1 cellular context compared by ENCODE assay signal in genomic region chr11:18749681-18750319, GRCh38.
TF ChIP-seq lines count a peak whose summit lies in the region.

No MANE protein-coding gene starts in this region.

TF ChIP-seq in HepG2, 621 proteins besides CTCF, POLR2A, EP300 and RAD21 (continued from another document and continues in another):
- TF ChIP-seq ZBTB14 (CRISPR knock-in tag; IDR thresholded peaks at IDR 0.05) = no peak
- TF ChIP-seq SMC3 (IDR thresholded peaks at IDR 0.05; ENCODE audit: low read length) = no peak
- TF ChIP-seq TBX2 (CRISPR knock-in tag; IDR thresholded peaks at IDR 0.05; ENCODE audit: borderline replicate concordance) = no peak
- no peak for TF ChIP-seq TRIM24 (CRISPR knock-in tag; IDR thresholded peaks at IDR 0.05)
- no peak for TF ChIP-seq NCOA1 (CRISPR knock-in tag; IDR thresholded peaks at IDR 0.05)
- no peak for TF ChIP-seq ARID3A (IDR thresholded peaks at IDR 0.05; ENCODE audit: low read depth, low read length)
- TF ChIP-seq MATR3 (CRISPR knock-in tag; IDR thresholded peaks at IDR 0.05) = no peak
- TF ChIP-seq ZNF746 (CRISPR knock-in tag; IDR thresholded peaks at IDR 0.05) = no peak
- TF ChIP-seq SOX13 (IDR thresholded peaks at IDR 0.05) = no peak
- TF ChIP-seq SOX13 (CRISPR knock-in tag; conservative IDR thresholded peaks at IDR 0.05 in 1 of 2, IDR thresholded peaks at IDR 0.05 in 1 of 2) = no peak
- TF ChIP-seq ZNF672 (CRISPR knock-in tag; IDR thresholded peaks at IDR 0.05) = no peak
- TF ChIP-seq ZNF616 (CRISPR knock-in tag; IDR thresholded peaks at IDR 0.05; ENCODE audit: low read depth) = no peak
- no peak for TF ChIP-seq NCOA2 (CRISPR knock-in tag; IDR thresholded peaks at IDR 0.05)
- no peak for TF ChIP-seq E2F1 (CRISPR knock-in tag; IDR thresholded peaks at IDR 0.05)
- peak; percentile 39; the same call in 1 of the 2 replicates for TF ChIP-seq ZNF335 (CRISPR knock-in tag; IDR thresholded peaks at IDR 0.05)
- peak; percentile 56 for TF ChIP-seq FOXA3 (CRISPR knock-in tag; IDR thresholded peaks at IDR 0.05)
- TF ChIP-seq CHD4 (IDR thresholded peaks at IDR 0.05; ENCODE audit: borderline replicate concordance, low read length) = no peak
- no peak for TF ChIP-seq ZFP1 (CRISPR knock-in tag; IDR thresholded peaks at IDR 0.05)
- no peak for TF ChIP-seq NCOR1 (IDR thresholded peaks at IDR 0.05; ENCODE audit: borderline replicate concordance, low read length)
- TF ChIP-seq NCOA5 (CRISPR knock-in tag; IDR thresholded peaks at IDR 0.05) = no peak
- TF ChIP-seq BRF2 (CRISPR knock-in tag; IDR thresholded peaks at IDR 0.05) = no peak
- peak; percentile 51; the same call in 1 of the 2 replicates for TF ChIP-seq FOXK1 (CRISPR knock-in tag; IDR thresholded peaks at IDR 0.05; ENCODE audit: borderline replicate concordance, low read depth)
- TF ChIP-seq HNRNPL (IDR thresholded peaks at IDR 0.05; ENCODE audit: low read depth, low read length) = no peak
- no peak for TF ChIP-seq MIXL1 (CRISPR knock-in tag; IDR thresholded peaks at IDR 0.05)
- no peak for TF ChIP-seq RARA (CRISPR knock-in tag; IDR thresholded peaks at IDR 0.05)
- TF ChIP-seq ATF7 (IDR thresholded peaks at IDR 0.05) = no peak
- no peak for TF ChIP-seq ATF7 (CRISPR knock-in tag; IDR thresholded peaks at IDR 0.05)
- TF ChIP-seq NFE2 (CRISPR knock-in tag; IDR thresholded peaks at IDR 0.05) = no peak
- TF ChIP-seq KMT2A (CRISPR knock-in tag; IDR thresholded peaks at IDR 0.05) = no peak
- no peak for TF ChIP-seq MYC (CRISPR knock-in tag; IDR thresholded peaks at IDR 0.05; ENCODE audit: borderline replicate concordance)
- no peak for TF ChIP-seq ZNF704 (CRISPR knock-in tag; IDR thresholded peaks at IDR 0.05; ENCODE audit: borderline replicate concordance)
- TF ChIP-seq ESRRA (CRISPR knock-in tag; IDR thresholded peaks at IDR 0.05; ENCODE audit: low read depth) = no peak
- no peak for TF ChIP-seq KDM5B (CRISPR knock-in tag; IDR thresholded peaks at IDR 0.05; ENCODE audit: borderline replicate concordance)
- TF ChIP-seq ZNF687 (CRISPR knock-in tag; IDR thresholded peaks at IDR 0.05) = peak; percentile 27; the same call in 1 of the 2 replicates
- no peak for TF ChIP-seq ZNF501 (CRISPR knock-in tag; IDR thresholded peaks at IDR 0.05)
- no peak for TF ChIP-seq POGZ (CRISPR knock-in tag; IDR thresholded peaks at IDR 0.05)
- TF ChIP-seq RERE (CRISPR knock-in tag; IDR thresholded peaks at IDR 0.05; ENCODE audit: low read depth) = no peak
- TF ChIP-seq SALL1 (CRISPR knock-in tag; IDR thresholded peaks at IDR 0.05) = no peak
- no peak for TF ChIP-seq ONECUT2 (CRISPR knock-in tag; IDR thresholded peaks at IDR 0.05)
- TF ChIP-seq SMAD1 (CRISPR knock-in tag; IDR thresholded peaks at IDR 0.05; ENCODE audit: borderline replicate concordance, low read depth) = no peak
- no peak for TF ChIP-seq ZNF567 (CRISPR knock-in tag; IDR thresholded peaks at IDR 0.05; ENCODE audit: borderline replicate concordance)
- TF ChIP-seq ZNF329 (CRISPR knock-in tag; IDR thresholded peaks at IDR 0.05; ENCODE audit: low read depth) = no peak
- peak; percentile 33; the same call in 1 of the 2 replicates for TF ChIP-seq KAT8 (CRISPR knock-in tag; IDR thresholded peaks at IDR 0.05)
- TF ChIP-seq ELF3 (CRISPR knock-in tag; IDR thresholded peaks at IDR 0.05) = 0 out of 2 replicates have a peak, but pooled peaks have one; percentile 38
- 0 out of 2 replicates have a peak, but pooled peaks have one; percentile 30 for TF ChIP-seq ELF1 (CRISPR knock-in tag; IDR thresholded peaks at IDR 0.05)
- no peak for TF ChIP-seq REL (CRISPR knock-in tag; conservative IDR thresholded peaks at IDR 0.05)
- no peak for TF ChIP-seq CSRNP1 (CRISPR knock-in tag; IDR thresholded peaks at IDR 0.05)
- no peak for TF ChIP-seq ZNF724P (CRISPR knock-in tag; IDR thresholded peaks at IDR 0.05; ENCODE audit: borderline replicate concordance)
- no peak for TF ChIP-seq SP5 (CRISPR knock-in tag; IDR thresholded peaks at IDR 0.05; ENCODE audit: borderline replicate concordance, low read depth)
- TF ChIP-seq ZBTB44 (CRISPR knock-in tag; IDR thresholded peaks at IDR 0.05) = no peak
